Comparison of ENCODE assay signal across 25 cellular contexts in genomic region chr3:194777729-194778128, GRCh38.
DNase-seq lines count a peak whose midpoint lies in the region; ATAC-seq, FAIRE-seq and TF ChIP-seq lines count a peak whose summit lies in the region.
"Had no signal": no experiment of that assay in that cellular context is flagged by ENCODE, and none has a peak within 500 bp of the region (broad histone marks: within the 10 kb centered on the region; RNA-seq: fewer than 3 reads in every experiment).

No MANE protein-coding gene starts in this region.

- FAIRE-seq in astrocyte (lab: Jason Lieb, UNC), result no peak
- FAIRE-seq: GM12891, H54, HTR-8/SVneo had no signal

- H3K36me3 ChIP-seq in DOHH2 (ENCODE audit: control insufficient read depth, low read length) (no peaks in the 10 kb centered on the region), MM.1S (replicated peaks; ENCODE audit: insufficient read depth, low read length) (no peaks in the 10 kb centered on the region), astrocyte (ENCODE audit: insufficient read depth, low read length) (no peaks in the 10 kb centered on the region), neural progenitor cell (no peaks in the 10 kb centered on the region), gastrocnemius medialis (no peaks in the 10 kb centered on the region)
- H3K36me3 ChIP-seq: MG63 had no signal

- peak; percentile 20 for DNase-seq in MM.1S
- DNase-seq in astrocyte (ENCODE audit: low read depth), result no peak
- DNase-seq in neural progenitor cell (ENCODE audit: low spot score), result peak; percentile 40
- no peak for DNase-seq in gastrocnemius medialis
- DNase-seq in NCI-H510A (lab: John Stamatoyannopoulos, UW), result no peak
- DNase-seq: EL, IMR-90, MG63, NCI-H1092, NCI-H146, NCI-H2029 treated with DMSO at 0.1 percent for 48 hours, NCI-H2171 treated with DMSO at 0.1 percent for 48 hours, NCI-H446, NCI-H748 treated with DMSO at 0.1 percent for 48 hours, PC-3, RPMI8226, SHP77 treated with DMSO at 0.1 percent for 48 hours, SK-N-SH had no signal

- H2AFZ ChIP-seq in MM.1S (ENCODE audit: low read length) (no peak overlapping the region), astrocyte (ENCODE audit: low read depth, low read length) (no peak overlapping the region), neural progenitor cell (replicated peaks) (no peak overlapping the region)

- no peak for TF ChIP-seq CTCF in DOHH2 (IDR thresholded peaks at IDR 0.05; ENCODE audit: low read depth, low read length, poor library complexity, severe bottlenecking)
- no peak for TF ChIP-seq CTCF in MM.1S (IDR thresholded peaks at IDR 0.05; ENCODE audit: low read length)
- TF ChIP-seq CTCF in astrocyte (IDR thresholded peaks at IDR 0.05; ENCODE audit: insufficient read depth, low read depth, low read length), result no peak
- TF ChIP-seq CTCF in neural progenitor cell (IDR thresholded peaks at IDR 0.05), result no peak
- TF ChIP-seq CTCF in gastrocnemius medialis (IDR thresholded peaks at IDR 0.05 in 4 of 5, conservative IDR thresholded peaks at IDR 0.05 in 1 of 5), result no peak

- no peaks in the 10 kb centered on the region for H3K9me2 ChIP-seq in DOHH2 (replicated peaks; ENCODE audit: control insufficient read depth, low read length)
- no peaks in the 10 kb centered on the region for H3K9me2 ChIP-seq in MM.1S (replicated peaks; ENCODE audit: insufficient read depth, low read length)
- H3K9me2 ChIP-seq: SK-N-SH had no signal

- H3K27ac ChIP-seq in DOHH2 (ENCODE audit: low read depth, low read length) (no peak overlapping the region), MM.1S (ENCODE audit: low read length) (no peak overlapping the region), astrocyte (ENCODE audit: low read depth, low read length) (no peak overlapping the region), neural progenitor cell (no peak overlapping the region), gastrocnemius medialis (no peak overlapping the region)
- H3K27ac ChIP-seq: HL-60 had no signal

- H3K4me3 ChIP-seq in DOHH2 (ENCODE audit: low read length), result no peak overlapping the region
- no peak overlapping the region for H3K4me3 ChIP-seq in MM.1S (ENCODE audit: low read length)
- H3K4me3 ChIP-seq in astrocyte (ENCODE audit: insufficient read depth, low read depth, low read length), result no peak overlapping the region
- H3K4me3 ChIP-seq in neural progenitor cell, result no peak overlapping the region
- no peak overlapping the region for H3K4me3 ChIP-seq in gastrocnemius medialis
- H3K4me3 ChIP-seq: MG63 had no signal

- TF ChIP-seq POLR2A in gastrocnemius medialis (IDR thresholded peaks at IDR 0.05), result no peak

- H3K4me1 ChIP-seq in DOHH2 (ENCODE audit: control insufficient read depth, low read length) (peaks cover 12% of the 10 kb centered on the region), MM.1S (ENCODE audit: low read length) (no peaks in the 10 kb centered on the region), astrocyte (ENCODE audit: insufficient read depth, low read length) (peaks cover 18% of the 10 kb centered on the region), neural progenitor cell (peaks cover 11% of the 10 kb centered on the region), gastrocnemius medialis (peaks cover 6 to 16% of the 10 kb centered on the region in 2 donors)

- no peaks in the 10 kb centered on the region for H3K9me3 ChIP-seq in DOHH2 (ENCODE audit: control insufficient read depth, insufficient read depth, low read length)
- H3K9me3 ChIP-seq in MM.1S (replicated peaks; ENCODE audit: insufficient read depth, low read length), result no peaks in the 10 kb centered on the region
- H3K9me3 ChIP-seq in astrocyte (ENCODE audit: insufficient read depth, low read depth, low read length), result no peaks in the 10 kb centered on the region
- H3K9me3 ChIP-seq in neural progenitor cell (ENCODE audit: low read depth), result no peaks in the 10 kb centered on the region
- no peaks in the 10 kb centered on the region for H3K9me3 ChIP-seq in gastrocnemius medialis
- H3K9me3 ChIP-seq: SK-N-SH had no signal

- no peak for ATAC-seq in gastrocnemius medialis
- no peak for ATAC-seq in HG02763 (IDR thresholded peaks at IDR 0.05; ENCODE audit: unreplicated experiment)
- ATAC-seq: PC-3 had no signal

- H3K9me3 Mint-ChIP-seq in astrocyte (ENCODE audit: unreplicated experiment) (peaks cover 16% of the 10 kb centered on the region), neural progenitor cell (peaks cover 3% of the 10 kb centered on the region)

- H3K27ac Mint-ChIP-seq in astrocyte (ENCODE audit: unreplicated experiment) (no peak overlapping the region), neural progenitor cell (no peak overlapping the region)
- H3K27ac Mint-ChIP-seq: CD14-positive monocyte had no signal

- in situ Hi-C loops in gastrocnemius medialis (cut with MboI; ENCODE audit: low sequenced_read_pairs in 4 of 4), result no loop called here

- H4K20me1 ChIP-seq in DOHH2 (ENCODE audit: control insufficient read depth, insufficient read depth, low read depth, low read length), result no peaks in the 10 kb centered on the region
- no peaks in the 10 kb centered on the region for H4K20me1 ChIP-seq in MM.1S (ENCODE audit: insufficient read depth, low read length)
- no peaks in the 10 kb centered on the region for H4K20me1 ChIP-seq in astrocyte (ENCODE audit: insufficient read depth, low read length)
- H4K20me1 ChIP-seq in neural progenitor cell (ENCODE audit: low read depth), result no peaks in the 10 kb centered on the region

- H3K4me1 Mint-ChIP-seq in astrocyte (ENCODE audit: low read depth, unreplicated experiment), result peaks cover 12% of the 10 kb centered on the region
- peaks cover 3% of the 10 kb centered on the region for H3K4me1 Mint-ChIP-seq in neural progenitor cell

- no peaks in the 10 kb centered on the region for H3F3A ChIP-seq in DOHH2 (ENCODE audit: control insufficient read depth, insufficient read depth)
- no peaks in the 10 kb centered on the region for H3F3A ChIP-seq in MM.1S (ENCODE audit: insufficient read depth, low read length)
- H3F3A ChIP-seq in neural progenitor cell (ENCODE audit: low read depth), result no peaks in the 10 kb centered on the region

- H3K36me3 Mint-ChIP-seq in astrocyte (ENCODE audit: low read depth, unreplicated experiment) (peaks cover 10% of the 10 kb centered on the region), neural progenitor cell (no peaks in the 10 kb centered on the region)
- H3K36me3 Mint-ChIP-seq: CD14-positive monocyte had no signal

- H3K27me3 Mint-ChIP-seq in astrocyte (ENCODE audit: low read depth, unreplicated experiment) (peaks cover 42% of the 10 kb centered on the region), neural progenitor cell (ENCODE audit: insufficient read depth, low read depth) (peaks cover 16% of the 10 kb centered on the region)

- peak overlapping the region; percentile 16; the same call in 1 of the 2 replicates for H3K4me2 ChIP-seq in DOHH2 (ENCODE audit: low read length)
- no peak overlapping the region for H3K4me2 ChIP-seq in MM.1S (ENCODE audit: low read depth, low read length)
- no peak overlapping the region for H3K4me2 ChIP-seq in astrocyte (ENCODE audit: low read length)
- peak overlapping the region; percentile 51 for H3K4me2 ChIP-seq in neural progenitor cell
- H3K4me2 ChIP-seq: SK-N-SH had no signal

- H3K79me2 ChIP-seq in DOHH2 (ENCODE audit: control insufficient read depth, low read length) (no peaks in the 10 kb centered on the region), MM.1S (ENCODE audit: low read length) (no peaks in the 10 kb centered on the region), astrocyte (ENCODE audit: insufficient read depth, low read length) (no peaks in the 10 kb centered on the region), neural progenitor cell (ENCODE audit: low read depth) (no peaks in the 10 kb centered on the region)

- intact Hi-C loops in gastrocnemius medialis (cut with DNase I; ENCODE audit: low total_unique reads), result no loop called here

- peaks cover 54% of the 10 kb centered on the region for H3K27me3 ChIP-seq in DOHH2 (ENCODE audit: control insufficient read depth, low read length)
- no peaks in the 10 kb centered on the region for H3K27me3 ChIP-seq in MM.1S (replicated peaks; ENCODE audit: insufficient read depth, low read length)
- peaks cover 25% of the 10 kb centered on the region for H3K27me3 ChIP-seq in astrocyte (ENCODE audit: insufficient read depth, low read length)
- no peaks in the 10 kb centered on the region for H3K27me3 ChIP-seq in neural progenitor cell
- no peaks in the 10 kb centered on the region for H3K27me3 ChIP-seq in gastrocnemius medialis
- H3K27me3 ChIP-seq: MG63 had no signal

- peak overlapping the region; percentile 8 for H3K4me3 Mint-ChIP-seq in astrocyte (ENCODE audit: unreplicated experiment)
- no peak overlapping the region for H3K4me3 Mint-ChIP-seq in neural progenitor cell
- H3K4me3 Mint-ChIP-seq: CD14-positive monocyte had no signal

- H3K9ac ChIP-seq in MM.1S (ENCODE audit: low read length), result no peak overlapping the region
- no peak overlapping the region for H3K9ac ChIP-seq in astrocyte (ENCODE audit: low read length)
- no peak overlapping the region for H3K9ac ChIP-seq in neural progenitor cell
- H3K9ac ChIP-seq: SK-N-SH had no signal

Comparison
In these comparisons a context has a peak if more than half of its experiments do, and no peak if none do; other contexts are left out.
1. H3K4me2 ChIP-seq: peak in DOHH2 (single experiment) and neural progenitor cell (single experiment); none in MM.1S (single experiment) and astrocyte (single experiment).
2. DNase-seq: peak in MM.1S (single experiment) and neural progenitor cell (single experiment); none in astrocyte (single experiment), gastrocnemius medialis (0 of 2) and NCI-H510A (single experiment).